In the genomic region with DNA sequence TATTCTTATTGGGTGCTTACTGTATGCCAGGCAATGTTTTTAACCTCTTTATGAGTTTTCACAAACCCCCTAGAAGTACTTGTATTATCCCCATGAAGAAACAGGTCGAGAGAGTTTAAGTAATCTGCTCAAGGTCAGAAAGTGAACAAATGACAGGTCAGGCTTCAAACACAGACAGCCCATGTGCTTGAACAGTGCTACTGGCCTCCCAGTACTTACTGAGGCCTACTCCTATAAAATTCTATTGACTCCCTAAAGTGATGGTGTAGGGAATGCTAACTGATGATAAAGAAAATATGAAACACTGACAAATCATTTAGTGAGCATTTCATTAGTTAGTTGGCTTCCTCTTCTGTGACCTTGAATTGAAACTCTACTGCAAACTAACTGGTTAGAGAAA, we compare ENCODE assay signal across 26 cellular contexts. TPM values are rescaled to one million over a fixed set of nuclear protein-coding genes. Genes with fewer than 3 reads are reported as not detected.
DNase-seq lines count a peak whose midpoint lies in the region; ATAC-seq, FAIRE-seq and TF ChIP-seq lines count a peak whose summit lies in the region.
"Had no signal": no experiment of that assay in that cellular context is flagged by ENCODE, and none has a peak within 500 bp of the region (broad histone marks: within the 10 kb centered on the region; RNA-seq: fewer than 3 reads in every experiment).

No MANE protein-coding gene starts in this region.

- H2AFZ ChIP-seq in GM12878 (ENCODE audit: control insufficient read depth, low read depth, low read length) = no peak overlapping the region

- H3K9ac ChIP-seq in GM12878 (ENCODE audit: control insufficient read depth, insufficient read depth, low read length) (no peak overlapping the region), skeletal muscle tissue (ENCODE audit: low read depth in 1 of 3, low read length in 3 of 3) (peak overlapping the region in 2 of 3 donors; percentile 8 to 58)

- peaks cover 29% of the 10 kb centered on the region for H3K79me2 ChIP-seq in GM12878 (ENCODE audit: control insufficient read depth, insufficient read depth, low read length)

- H3K4me2 ChIP-seq in GM12878 (ENCODE audit: control insufficient read depth, insufficient read depth) = peak overlapping the region; percentile 38; the same call in 1 of the 2 replicates
- H3K4me2 ChIP-seq: smooth muscle cell had no signal

- CTCF ChIA-PET in GM12878 (lab: Yijun Ruan, JAX) = no interaction called here

- intact Hi-C loops in Right ventricle myocardium superior (cut with DNase I) (no loop called here), GM12878 (cut with micrococcal nuclease; ENCODE audit: unreplicated experiment) (loop anchor here (10.0 kb wide), 1 partner anchor 533 kb away; the partner anchor contains the start of gene RPN1), head of caudate nucleus (cut with DNase I) (no loop called here)

- H4K20me1 ChIP-seq in GM12878 (ENCODE audit: control insufficient read depth, insufficient read depth) = no peaks in the 10 kb centered on the region

- WGBS in GM12878 (ENCODE audit: insufficient coverage, insufficient replicate concordance, low lambda C conversion rate, missing lambda C conversion rate) = 48% methylated on average over 1 of the region's 1 CpG

- no peak for ATAC-seq in Right ventricle myocardium superior (ENCODE audit: poor library complexity)
- ATAC-seq in GM12878 = no peak
- ATAC-seq: natural killer cell treated with Interleukin-12 subunit alpha and Interleukin-12 subunit beta and Interleukin-15 and Interleukin-18, amount 100 ng/mL, for 72 hours; PC-3 had no signal

- H3K4me1 ChIP-seq in right atrium auricular region (peaks cover 0 to 23% of the 10 kb centered on the region in 2 donors), GM12878 (ENCODE audit: control insufficient read depth, insufficient read depth, low read length) (no peaks in the 10 kb centered on the region; the same call in 1 of the 2 replicates), skeletal muscle tissue (ENCODE audit: control insufficient read depth in 3 of 3, insufficient read depth in 3 of 3, low read length in 3 of 3) (peaks cover 3 to 13% (median 11%) of the 10 kb centered on the region in 3 donors)
- H3K4me1 ChIP-seq: Caco-2, SJCRH30 had no signal

- no peak for TF ChIP-seq RAD21 in GM12878 (IDR thresholded peaks at IDR 0.05; ENCODE audit: insufficient read depth, low read depth, low read length)

- SMC1A ChIA-PET in GM12878 (lab: Charles Lee; ENCODE audit: uncharacterized antibody, unreplicated experiment) = interaction anchor here (0.8 to 1.0 kb wide), 2 partner anchors 12 to 26 kb away, joined by 3 to 4 read pairs; no protein-coding TSS in a partner anchor

- peak overlapping the region; percentile 52 to 59 for H3K27ac ChIP-seq in right atrium auricular region
- H3K27ac ChIP-seq in GM12878 (ENCODE audit: control insufficient read depth, insufficient read depth) = peak overlapping the region; percentile 3; the same call in 1 of the 2 replicates
- H3K27ac ChIP-seq in skeletal muscle tissue (ENCODE audit: low read depth, low read length) = peak overlapping the region; percentile 100
- H3K27ac ChIP-seq: SJCRH30, tibial artery had no signal

- no peaks in the 10 kb centered on the region for H3K9me3 ChIP-seq in right atrium auricular region
- no peaks in the 10 kb centered on the region for H3K9me3 ChIP-seq in GM12878 (replicated peaks; ENCODE audit: control insufficient read depth, insufficient read depth, low read length)
- no peaks in the 10 kb centered on the region for H3K9me3 ChIP-seq in skeletal muscle tissue (ENCODE audit: control insufficient read depth in 3 of 3, low read length in 3 of 3)
- H3K9me3 ChIP-seq: Caco-2, SJCRH30, tibial artery had no signal

- RAD21 ChIA-PET in GM12878 (lab: Charles Lee; ENCODE audit: unreplicated experiment) = no interaction called here

- POLR2A ChIA-PET in GM12878 (lab: Charles Lee) = interaction anchor here (0.6 kb wide), 1 partner anchor 73 kb away, joined by 3 read pairs; no protein-coding TSS in a partner anchor

- H3K36me3 ChIP-seq in right atrium auricular region (peaks cover 7% of the 10 kb centered on the region), GM12878 (ENCODE audit: control insufficient read depth in 2 of 2, insufficient read depth in 2 of 2, low read length in 1 of 2) (no peaks in the 10 kb centered on the region), skeletal muscle tissue (ENCODE audit: control insufficient read depth in 3 of 3, insufficient read depth in 3 of 3, low read length in 3 of 3) (peaks cover 0 to 8% (median 0%) of the 10 kb centered on the region in 3 donors)

- no peak for TF ChIP-seq CTCF in right atrium auricular region (IDR thresholded peaks at IDR 0.05)
- TF ChIP-seq CTCF in GM12878 (IDR thresholded peaks at IDR 0.05 in 2 of 3, conservative IDR thresholded peaks at IDR 0.05 in 1 of 3; ENCODE audit: control insufficient read depth in 2 of 3, extremely low read depth in 1 of 3, insufficient read depth in 1 of 3, low read depth in 3 of 3, low read length in 3 of 3) = no peak

- TF ChIP-seq EP300 in GM12878 (IDR thresholded peaks at IDR 0.05; ENCODE audit: borderline replicate concordance in 1 of 2, control insufficient read depth in 1 of 2, low read depth in 2 of 2, low read length in 2 of 2) = no peak

- TF ChIP-seq POLR2A in GM12878 (IDR thresholded peaks at IDR 0.05; ENCODE audit: low read depth, low read length) = no peak

- no TSS peak for BruUV-seq in GM12878 (replicated peaks; lab: Mats Ljungman, UMichigan)

- FAIRE-seq in GM12878 (lab: Jason Lieb, UNC) = no peak

- no peaks in the 10 kb centered on the region for H3K27me3 ChIP-seq in right atrium auricular region
- H3K27me3 ChIP-seq in GM12878 (replicated peaks in 1 of 2; ENCODE audit: control insufficient read depth in 2 of 2, insufficient read depth in 2 of 2, low read length in 1 of 2) = no peaks in the 10 kb centered on the region
- no peaks in the 10 kb centered on the region for H3K27me3 ChIP-seq in skeletal muscle tissue (ENCODE audit: control insufficient read depth in 3 of 3, insufficient read depth in 3 of 3, low read length in 3 of 3)
- H3K27me3 ChIP-seq: SJCRH30, tibial artery had no signal

- in situ Hi-C loops in GM12878 (cut with MboI) = no loop called here

- H3K4me3 ChIP-seq in right atrium auricular region = no peak overlapping the region
- no peak overlapping the region for H3K4me3 ChIP-seq in GM12878
- no peak overlapping the region for H3K4me3 ChIP-seq in skeletal muscle tissue (ENCODE audit: low read length in 3 of 3)
- H3K4me3 ChIP-seq: SJCRH30, smooth muscle cell, tibial artery had no signal

- DNase-seq in right atrium auricular region (ENCODE audit: low spot score) (no peak), Right ventricle myocardium superior (no peak), NAMALWA (ENCODE audit: low spot score) (peak; percentile 28), GM12878 (ENCODE audit: low read depth, low spot score) (no peak), D341Med (ENCODE audit: low spot score) (no peak), DMS53 (lab: John Stamatoyannopoulos, UW) (no peak), head of caudate nucleus (no peak)
- DNase-seq: activated CD4-positive, alpha-beta T cell treated with anti-CD3 and anti-CD28 coated beads, Interleukin-2, amount 50 U/mL, for 4 hours; activated gamma-delta T cell; aorta; Caco-2; cerebellar nuclear complex; effector CD4-positive, alpha-beta T cell; EL; hippocampal formation; NCI-H1105; NCI-H2081; NCI-H345; NCI-H774; PC-3; SJCRH30; stimulated activated naive CD4-positive, alpha-beta T cell; tibial artery had no signal

TF ChIP-seq in GM12878, 131 proteins besides CTCF, POLR2A, EP300 and RAD21 (continues in another document):
- TF ChIP-seq TAF1 (IDR thresholded peaks at IDR 0.05; ENCODE audit: borderline replicate concordance, low read depth, low read length) (no peak), KDM1A (IDR thresholded peaks at IDR 0.05; ENCODE audit: borderline replicate concordance) (no peak)

RNA-seq across cellular contexts. Expression of gene CNBP, which starts 4.2 kb away (rescaled TPM):
- 100 to 1,000 TPM; 440 to 569 TPM for total RNA-seq in right atrium auricular region
- 476 TPM for total RNA-seq in Right ventricle myocardium superior
- total RNA-seq in GM12878 (2013; cell fraction: nucleolus; rRNA removed) = 109 and 114 TPM in 2 replicates
- total RNA-seq in GM12878 (2014; rRNA removed) = 300 and 328 TPM in 2 replicates
- 341 and 350 TPM in 2 replicates for total RNA-seq in GM12878 (2014; rRNA removed; fragmentation: Illumina TruSeq; extraction: Trizol)
- 340 and 342 TPM in 2 replicates for total RNA-seq in GM12878 (2021)
- 223 TPM for polyA plus RNA-seq in GM12878 (2011; ENCODE audit: low read depth)
- 468 and 566 TPM in 2 replicates for polyA plus RNA-seq in GM12878 (2011; rRNA removed)
- 345 and 364 TPM in 2 replicates for polyA plus RNA-seq in GM12878 (2011; cell fraction: cytosol; rRNA removed)
- polyA plus RNA-seq in GM12878 (2011; cell fraction: nucleus; rRNA removed) = 187 and 210 TPM in 2 replicates
- polyA plus RNA-seq in GM12878 (2012) = 273 and 335 TPM in 2 replicates
- polyA plus RNA-seq in GM12878 (2014; fragmentation: Illumina TruSeq; extraction: Trizol) = 409 and 473 TPM in 2 replicates
- polyA plus RNA-seq in GM12878 (2014; fragmentation: Nextera tagmentation; extraction: Ambion mirVana) = 100 to 1,000 TPM; 618 to 719 TPM
- polyA plus RNA-seq in GM12878 (2014; rRNA removed) = 362 and 390 TPM in 2 replicates
- polyA plus RNA-seq in GM12878 (2016; fragmentation: Nextera tagmentation; extraction: Ambion mirVana) = 100 to 1,000 TPM; 618 to 628 TPM
- polyA minus RNA-seq in GM12878 (2011; rRNA and poly(A)+ RNA removed) = 313 and 389 TPM in 2 replicates
- 104 and 110 TPM in 2 replicates for polyA minus RNA-seq in GM12878 (2011; cell fraction: cytosol; rRNA and poly(A)+ RNA removed)
- 49.8 and 61.3 TPM in 2 replicates for polyA minus RNA-seq in GM12878 (2011; cell fraction: nucleus; rRNA and poly(A)+ RNA removed)
- total RNA-seq in skeletal muscle tissue = 228 TPM

RNA-seq across cellular contexts. Expression of gene ISY1, which starts 27.0 kb away (rescaled TPM):
- total RNA-seq in right atrium auricular region = 10 to 100 TPM; 14.3 to 19.6 TPM
- total RNA-seq in Right ventricle myocardium superior = 28.0 TPM
- total RNA-seq in GM12878 (2013; cell fraction: nucleolus; rRNA removed) = 8.1 and 10.0 TPM in 2 replicates
- 28.3 and 39.5 TPM in 2 replicates for total RNA-seq in GM12878 (2014; rRNA removed)
- total RNA-seq in GM12878 (2014; rRNA removed; fragmentation: Illumina TruSeq; extraction: Trizol) = 46.0 and 47.1 TPM in 2 replicates
- 36.8 and 38.6 TPM in 2 replicates for total RNA-seq in GM12878 (2021)
- 28.6 TPM for polyA plus RNA-seq in GM12878 (2011; ENCODE audit: low read depth)
- polyA plus RNA-seq in GM12878 (2011; rRNA removed) = 43.3 and 61.7 TPM in 2 replicates
- 41.9 and 59.0 TPM in 2 replicates for polyA plus RNA-seq in GM12878 (2011; cell fraction: cytosol; rRNA removed)
- 10.0 and 10.5 TPM in 2 replicates for polyA plus RNA-seq in GM12878 (2011; cell fraction: nucleus; rRNA removed)
- polyA plus RNA-seq in GM12878 (2012) = 31.3 and 35.0 TPM in 2 replicates
- 42.3 and 45.4 TPM in 2 replicates for polyA plus RNA-seq in GM12878 (2014; fragmentation: Illumina TruSeq; extraction: Trizol)
- 10 to 100 TPM; 54.1 to 58.2 TPM for polyA plus RNA-seq in GM12878 (2014; fragmentation: Nextera tagmentation; extraction: Ambion mirVana)
- polyA plus RNA-seq in GM12878 (2014; rRNA removed) = 28.5 and 32.3 TPM in 2 replicates
- 10 to 100 TPM; 66.7 to 72.2 TPM for polyA plus RNA-seq in GM12878 (2016; fragmentation: Nextera tagmentation; extraction: Ambion mirVana)
- 14.6 and 23.3 TPM in 2 replicates for polyA minus RNA-seq in GM12878 (2011; rRNA and poly(A)+ RNA removed)
- 6.7 and 15.2 TPM in 2 replicates for polyA minus RNA-seq in GM12878 (2011; cell fraction: cytosol; rRNA and poly(A)+ RNA removed)
- polyA minus RNA-seq in GM12878 (2011; cell fraction: nucleus; rRNA and poly(A)+ RNA removed) = 4.1 and 11.7 TPM in 2 replicates
- 27.1 TPM for total RNA-seq in skeletal muscle tissue

Comparison
In these comparisons a context has a peak if more than half of its experiments do, and no peak if none do; other contexts are left out.
1. H3K27ac ChIP-seq: peak in every context shown above with its lines; median percentile 100 in skeletal muscle tissue; 56 in right atrium auricular region; 3 in GM12878.